Comparison of ENCODE assay signal across 17 cellular contexts in genomic region chr9:21686738-21687137, GRCh38.
A peak's percentile ranks its signal among the peaks of the same experiment; 100 is the strongest.
DNase-seq lines count a peak whose midpoint lies in the region; ATAC-seq and TF ChIP-seq lines count a peak whose summit lies in the region.
"Had no signal": no experiment of that assay in that cellular context is flagged by ENCODE, and none has a peak within 500 bp of the region (broad histone marks: within the 10 kb centered on the region; RNA-seq: fewer than 3 reads in every experiment).

No MANE protein-coding gene starts in this region.

- peak overlapping the region; percentile 97 for H3K27ac Mint-ChIP-seq in HFFc6
- H3K27ac Mint-ChIP-seq in activated naive CD8-positive, alpha-beta T cell treated with anti-CD3 and anti-CD28 coated beads, Interleukin-2, amount 50 U/mL, for 24 hours: peak overlapping the region; percentile 36
- H3K27ac Mint-ChIP-seq: CD4-positive, alpha-beta T cell; GM23338 had no signal

- H4K91ac ChIP-seq in mesenchymal stem cell (ENCODE audit: low read length): no peak overlapping the region

- H2BK15ac ChIP-seq in mesenchymal stem cell (ENCODE audit: low read depth, poor library complexity, severe bottlenecking): no peak overlapping the region

- no peak overlapping the region for H4K8ac ChIP-seq in mesenchymal stem cell (ENCODE audit: low read length)

- H3K4me3 Mint-ChIP-seq in HFFc6: no peak overlapping the region; the same call in 1 of the 2 replicates
- no peak overlapping the region for H3K4me3 Mint-ChIP-seq in activated naive CD8-positive, alpha-beta T cell treated with anti-CD3 and anti-CD28 coated beads, Interleukin-2, amount 50 U/mL, for 24 hours
- H3K4me3 Mint-ChIP-seq: CD4-positive, alpha-beta T cell; GM23338 had no signal

- 93% methylated on average over 2 of the region's 2 CpGs for WGBS in mesenchymal stem cell

- H3K4me1 ChIP-seq in mesenchymal stem cell (ENCODE audit: control insufficient read depth, insufficient read depth, low read depth, low read length): peaks cover 13% of the 10 kb centered on the region
- H3K4me1 ChIP-seq: BE2C had no signal

- H3K36me3 Mint-ChIP-seq in HFFc6 (ENCODE audit: low read depth): no peaks in the 10 kb centered on the region
- no peaks in the 10 kb centered on the region for H3K36me3 Mint-ChIP-seq in activated naive CD8-positive, alpha-beta T cell treated with anti-CD3 and anti-CD28 coated beads, Interleukin-2, amount 50 U/mL, for 24 hours (ENCODE audit: low read depth)

- H3K4me3 ChIP-seq in mesenchymal stem cell (ENCODE audit: insufficient read depth in 1 of 2, low read depth in 1 of 2, low read length in 2 of 2): no peak overlapping the region
- H3K4me3 ChIP-seq: GM23338 had no signal

- H3K9ac ChIP-seq in mesenchymal stem cell (ENCODE audit: low read length): peak overlapping the region; percentile 29

- no peak for ATAC-seq in activated naive CD8-positive, alpha-beta T cell treated with anti-CD3 and anti-CD28 coated beads, Interleukin-2, amount 50 U/mL, for 24 hours
- no peak for ATAC-seq in HG03571 (IDR thresholded peaks at IDR 0.05; ENCODE audit: unreplicated experiment)
- ATAC-seq in GM21447 (IDR thresholded peaks at IDR 0.05; ENCODE audit: unreplicated experiment): no peak
- no peak for ATAC-seq in HG02884 (IDR thresholded peaks at IDR 0.05; ENCODE audit: unreplicated experiment)
- ATAC-seq: GM23338, SK-N-SH treated with all-trans-retinoic acid at 6 μM for 48 hours had no signal

- H2AK5ac ChIP-seq in mesenchymal stem cell (ENCODE audit: low read length, severe bottlenecking): no peak overlapping the region

- no peaks in the 10 kb centered on the region for H3K9me3 Mint-ChIP-seq in HFFc6
- no peaks in the 10 kb centered on the region for H3K9me3 Mint-ChIP-seq in activated naive CD8-positive, alpha-beta T cell treated with anti-CD3 and anti-CD28 coated beads, Interleukin-2, amount 50 U/mL, for 24 hours
- H3K9me3 Mint-ChIP-seq: CD4-positive, alpha-beta T cell; GM23338 had no signal

- no peaks in the 10 kb centered on the region for H3K27me3 Mint-ChIP-seq in HFFc6 (ENCODE audit: insufficient read depth)
- no peaks in the 10 kb centered on the region for H3K27me3 Mint-ChIP-seq in activated naive CD8-positive, alpha-beta T cell treated with anti-CD3 and anti-CD28 coated beads, Interleukin-2, amount 50 U/mL, for 24 hours
- H3K27me3 Mint-ChIP-seq: CD4-positive, alpha-beta T cell had no signal

- no peak for TF ChIP-seq CTCF in HFFc6 (IDR thresholded peaks at IDR 0.05)

- H3K4ac ChIP-seq in mesenchymal stem cell (ENCODE audit: low read depth in 1 of 2, low read length in 2 of 2): no peak overlapping the region

- no peak overlapping the region for H2BK5ac ChIP-seq in mesenchymal stem cell (ENCODE audit: low read depth, low read length, poor library complexity, severe bottlenecking)

- H3K27ac ChIP-seq in mesenchymal stem cell (ENCODE audit: low read length, poor library complexity, severe bottlenecking): no peak overlapping the region

- no peaks in the 10 kb centered on the region for H3K27me3 ChIP-seq in mesenchymal stem cell (ENCODE audit: control insufficient read depth in 1 of 2, insufficient read depth in 1 of 2, low read length in 2 of 2)
- H3K27me3 ChIP-seq: BE2C had no signal

- no peak overlapping the region for H2AFZ ChIP-seq in mesenchymal stem cell (ENCODE audit: low read depth, low read length)
- H2AFZ ChIP-seq: GM23338 had no signal

- no peak overlapping the region for H3K23ac ChIP-seq in mesenchymal stem cell (ENCODE audit: low read length in 2 of 2)

- no peaks in the 10 kb centered on the region for H3K9me3 ChIP-seq in mesenchymal stem cell (ENCODE audit: control insufficient read depth, low read length)
- H3K9me3 ChIP-seq: BE2C had no signal

- no peaks in the 10 kb centered on the region for H3K79me1 ChIP-seq in mesenchymal stem cell (replicated peaks; ENCODE audit: low read length, poor library complexity, severe bottlenecking)

- H3K4me2 ChIP-seq in mesenchymal stem cell (ENCODE audit: low read length, poor library complexity, severe bottlenecking): no peak overlapping the region
- H3K4me2 ChIP-seq: GM23338 had no signal

- H3K36me3 ChIP-seq in mesenchymal stem cell (ENCODE audit: control insufficient read depth in 1 of 2, insufficient read depth in 2 of 2, low read depth in 1 of 2, low read length in 2 of 2): no peaks in the 10 kb centered on the region
- H3K36me3 ChIP-seq: BE2C had no signal

- no peak overlapping the region for H3K18ac ChIP-seq in mesenchymal stem cell (ENCODE audit: low read depth in 1 of 2, low read length in 2 of 2)

- no peak overlapping the region for H2BK12ac ChIP-seq in mesenchymal stem cell (ENCODE audit: low read length in 2 of 2)

- H3K4me1 Mint-ChIP-seq in HFFc6 (ENCODE audit: low read depth): peaks cover 100% of the 10 kb centered on the region
- peaks cover 86% of the 10 kb centered on the region for H3K4me1 Mint-ChIP-seq in activated naive CD8-positive, alpha-beta T cell treated with anti-CD3 and anti-CD28 coated beads, Interleukin-2, amount 50 U/mL, for 24 hours

- no peak overlapping the region for H3K14ac ChIP-seq in mesenchymal stem cell (ENCODE audit: low read length in 2 of 2)

- H2BK120ac ChIP-seq in mesenchymal stem cell (ENCODE audit: low read depth, low read length): no peak overlapping the region

- DNase-seq in EH (ENCODE audit: low read depth) (peak; percentile 29), HFFc6 (no peak), mesenchymal stem cell (no peak)
- DNase-seq in activated naive CD8-positive, alpha-beta T cell treated with anti-CD3 and anti-CD28 coated beads, Interleukin-2, amount 50 U/mL, for 24 hours: no peak
- DNase-seq: BE2C; CD4-positive, alpha-beta T cell; DMS79 treated with DMSO at 0.1 percent for 48 hours; Karpas-422; NCI-H1105; NCI-H1694; NCI-H524 treated with DMSO at 0.1 percent for 48 hours; SHP77 treated with DMSO at 0.1 percent for 48 hours had no signal
